In genomic region chr17:79601604-79602420, GRCh38 we compare ENCODE assay signal across 6 cellular contexts. TPM values are rescaled to one million over a fixed set of nuclear protein-coding genes. Genes with fewer than 3 reads are reported as not detected.
"Had no signal": no experiment of that assay in that cellular context is flagged by ENCODE, and none has a peak within 500 bp of the region (broad histone marks: within the 10 kb centered on the region; RNA-seq: fewer than 3 reads in every experiment).

No MANE protein-coding gene starts in this region.

- DNase-seq: H9, HCEC 1CT, KBM-7 had no signal

- H3K4me2 ChIP-seq: GM23338 had no signal

- H3K36me3 Mint-ChIP-seq: IgD-negative memory B cell had no signal

- H3K4me3 Mint-ChIP-seq: GM23338, H9, IgD-negative memory B cell had no signal

- H3K4me1 Mint-ChIP-seq: IgD-negative memory B cell had no signal

- H2AFZ ChIP-seq: GM23338 had no signal

- H3K9me3 Mint-ChIP-seq: GM23338, H9, IgD-negative memory B cell had no signal

- H3K4me3 ChIP-seq: GM23338 had no signal

- H3K27ac Mint-ChIP-seq: GM23338, H9, IgD-negative memory B cell had no signal

RNA-seq across cellular contexts. Expression of gene RBFOX3, which starts 9.0 kb away (rescaled TPM):
- total RNA-seq: HT-29 had no signal
